In the genomic region with DNA sequence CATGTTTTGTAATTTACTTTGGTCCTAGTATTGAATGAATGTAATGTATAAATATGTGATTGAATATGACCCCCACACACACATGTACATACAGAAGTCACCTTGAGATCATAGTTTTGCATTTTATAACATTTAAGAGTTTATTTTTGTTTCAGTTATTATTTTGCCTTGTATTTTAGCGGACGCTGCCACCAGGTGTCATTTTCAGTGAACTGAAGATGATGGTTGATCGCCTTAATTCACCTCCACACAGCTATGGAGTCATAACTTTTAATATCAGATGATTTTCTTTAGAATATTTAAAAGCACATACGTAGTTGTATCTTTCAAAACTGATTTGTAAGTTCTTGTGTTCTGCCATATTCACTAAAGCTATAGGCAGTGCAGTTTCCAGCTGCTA, we compare ENCODE assay signal across 12 cellular contexts.
A peak's percentile ranks its signal among the peaks of the same experiment; 100 is the strongest.
DNase-seq lines count a peak whose midpoint lies in the region; ATAC-seq and TF ChIP-seq lines count a peak whose summit lies in the region.
"Had no signal": no experiment of that assay in that cellular context is flagged by ENCODE, and none has a peak within 500 bp of the region (broad histone marks: within the 10 kb centered on the region; RNA-seq: fewer than 3 reads in every experiment).

No MANE protein-coding gene starts in this region.

- H3K27ac ChIP-seq in AG04450 (ENCODE audit: low read depth, low read length), result no peak overlapping the region
- no peak overlapping the region for H3K27ac ChIP-seq in RWPE1
- H3K27ac ChIP-seq: thoracic aorta had no signal

- intact Hi-C loops in activated naive CD4-positive, alpha-beta T cell treated with anti-CD3 and anti-CD28 coated beads for 36 hours (cut with micrococcal nuclease), result loop anchor here (5.0 kb wide), 1 partner anchor 275 kb away; no protein-coding TSS in a partner anchor

- ATAC-seq in HG03097 (IDR thresholded peaks at IDR 0.05; ENCODE audit: low FRiP score, unreplicated experiment) (no peak), HG03135 (IDR thresholded peaks at IDR 0.05; ENCODE audit: unreplicated experiment) (no peak)

- no peaks in the 10 kb centered on the region for H3K27me3 Mint-ChIP-seq in activated naive CD4-positive, alpha-beta T cell treated with anti-CD3 and anti-CD28 coated beads for 36 hours (ENCODE audit: low read depth)

- no peaks in the 10 kb centered on the region for H3K27me3 ChIP-seq in AG04450 (ENCODE audit: control insufficient read depth, insufficient read depth, low read length)

- CTCF ChIA-PET in AG04450 (lab: Charles Lee), result no interaction called here
- CTCF ChIA-PET in RWPE1 (lab: Yijun Ruan, JAX), result interaction anchor here (0.7 kb wide), 2 partner anchors 69 to 1798 kb away, joined by 3 read pairs; no protein-coding TSS in a partner anchor
- CTCF ChIA-PET in activated naive CD4-positive, alpha-beta T cell treated with anti-CD3 and anti-CD28 coated beads for 36 hours (lab: Charles Lee), result interaction anchor here (0.5 to 1.6 kb wide), 3 partner anchors 15 to 384 kb away, joined by 3 to 5 read pairs (median 4); no protein-coding TSS in a partner anchor

- no peaks in the 10 kb centered on the region for H3K9me3 Mint-ChIP-seq in activated naive CD4-positive, alpha-beta T cell treated with anti-CD3 and anti-CD28 coated beads for 36 hours
- H3K9me3 Mint-ChIP-seq: T-helper 1 cell treated with Interleukin-12 subunit alpha and Interleukin-12 subunit beta and Interleukin-4 antibody, amounts not matched to agents 30 μg/mL and 1 μg/mL, for 36 hours had no signal

- no peaks in the 10 kb centered on the region; the same call in 1 of the 2 replicates for H3K9me3 ChIP-seq in AG04450 (ENCODE audit: control insufficient read depth, insufficient read depth, low read length)
- H3K9me3 ChIP-seq: thoracic aorta had no signal

- POLR2A ChIA-PET in AG04450 (lab: Yijun Ruan, JAX), result no interaction called here
- POLR2A ChIA-PET in RWPE1 (lab: Yijun Ruan, JAX; ENCODE audit: low non-redundant PET), result no interaction called here

- TF ChIP-seq CTCF in AG04450 (IDR thresholded peaks at IDR 0.05; ENCODE audit: low read depth, low read length) (peak; percentile 22; the same call in 1 of the 2 replicates), GM12864 (IDR thresholded peaks at IDR 0.05; ENCODE audit: low read depth, low read length, missing control alignments) (peak; percentile 20), RWPE1 (conservative IDR thresholded peaks at IDR 0.05; ENCODE audit: low read depth) (peak; percentile 33; the same call in 1 of the 2 replicates)

- DNase-seq in AG04450 (ENCODE audit: low read depth, low spot score) (no peak), GM12864 (ENCODE audit: low read depth) (no peak), RWPE1 (ENCODE audit: low spot score) (no peak), glomerular visceral epithelial cell (ENCODE audit: extremely low spot score) (peak; percentile 18), LoVo (ENCODE audit: low spot score) (no peak)
- DNase-seq in activated naive CD4-positive, alpha-beta T cell treated with anti-CD3 and anti-CD28 coated beads for 36 hours, result no peak
- DNase-seq: midbrain, NCI-H2171 had no signal

- H3K4me1 Mint-ChIP-seq in activated naive CD4-positive, alpha-beta T cell treated with anti-CD3 and anti-CD28 coated beads for 36 hours (ENCODE audit: low read depth), result peaks cover 5% of the 10 kb centered on the region

- no peak overlapping the region for H3K27ac Mint-ChIP-seq in activated naive CD4-positive, alpha-beta T cell treated with anti-CD3 and anti-CD28 coated beads for 36 hours
- H3K27ac Mint-ChIP-seq: T-helper 1 cell treated with Interleukin-12 subunit alpha and Interleukin-12 subunit beta and Interleukin-4 antibody, amounts not matched to agents 30 μg/mL and 1 μg/mL, for 36 hours had no signal

- peaks cover 23% of the 10 kb centered on the region for H3K36me3 Mint-ChIP-seq in activated naive CD4-positive, alpha-beta T cell treated with anti-CD3 and anti-CD28 coated beads for 36 hours (ENCODE audit: low read depth)

- no peak overlapping the region for H3K4me3 ChIP-seq in AG04450 (ENCODE audit: low read depth, low read length)
- no peak overlapping the region for H3K4me3 ChIP-seq in GM12864 (ENCODE audit: low read depth, low read length)
- H3K4me3 ChIP-seq: thoracic aorta had no signal

- no peak overlapping the region for H3K4me3 Mint-ChIP-seq in activated naive CD4-positive, alpha-beta T cell treated with anti-CD3 and anti-CD28 coated beads for 36 hours
- H3K4me3 Mint-ChIP-seq: T-helper 1 cell treated with Interleukin-12 subunit alpha and Interleukin-12 subunit beta and Interleukin-4 antibody, amounts not matched to agents 30 μg/mL and 1 μg/mL, for 36 hours had no signal
